ENCODE assay signal across 1 cellular context in genomic region chr2:99600929-99601680, GRCh38.
TF ChIP-seq lines count a peak whose summit lies in the region.

No MANE protein-coding gene starts in this region.

TF ChIP-seq in IMR-90, 13 proteins besides CTCF, POLR2A, EP300 and RAD21:
- TF ChIP-seq SMC3 (IDR thresholded peaks at IDR 0.05; ENCODE audit: low read depth, low read length) (no peak), MAZ (IDR thresholded peaks at IDR 0.05; ENCODE audit: borderline replicate concordance, low read depth, low read length) (no peak), BHLHE40 (IDR thresholded peaks at IDR 0.05; ENCODE audit: low read depth, low read length) (no peak), RFX5 (IDR thresholded peaks at IDR 0.05; ENCODE audit: low read depth, low read length) (no peak), ELK1 (IDR thresholded peaks at IDR 0.05; ENCODE audit: borderline replicate concordance, low read depth, low read length) (no peak), NFE2L2 (IDR thresholded peaks at IDR 0.05; ENCODE audit: low read depth, low read length) (no peak), FOS (IDR thresholded peaks at IDR 0.05; ENCODE audit: low read depth, low read length) (no peak), CEBPB (IDR thresholded peaks at IDR 0.05; ENCODE audit: low read depth, low read length) (no peak), MXI1 (IDR thresholded peaks at IDR 0.05; ENCODE audit: borderline replicate concordance, low read depth, low read length) (no peak)
